In the genomic region with DNA sequence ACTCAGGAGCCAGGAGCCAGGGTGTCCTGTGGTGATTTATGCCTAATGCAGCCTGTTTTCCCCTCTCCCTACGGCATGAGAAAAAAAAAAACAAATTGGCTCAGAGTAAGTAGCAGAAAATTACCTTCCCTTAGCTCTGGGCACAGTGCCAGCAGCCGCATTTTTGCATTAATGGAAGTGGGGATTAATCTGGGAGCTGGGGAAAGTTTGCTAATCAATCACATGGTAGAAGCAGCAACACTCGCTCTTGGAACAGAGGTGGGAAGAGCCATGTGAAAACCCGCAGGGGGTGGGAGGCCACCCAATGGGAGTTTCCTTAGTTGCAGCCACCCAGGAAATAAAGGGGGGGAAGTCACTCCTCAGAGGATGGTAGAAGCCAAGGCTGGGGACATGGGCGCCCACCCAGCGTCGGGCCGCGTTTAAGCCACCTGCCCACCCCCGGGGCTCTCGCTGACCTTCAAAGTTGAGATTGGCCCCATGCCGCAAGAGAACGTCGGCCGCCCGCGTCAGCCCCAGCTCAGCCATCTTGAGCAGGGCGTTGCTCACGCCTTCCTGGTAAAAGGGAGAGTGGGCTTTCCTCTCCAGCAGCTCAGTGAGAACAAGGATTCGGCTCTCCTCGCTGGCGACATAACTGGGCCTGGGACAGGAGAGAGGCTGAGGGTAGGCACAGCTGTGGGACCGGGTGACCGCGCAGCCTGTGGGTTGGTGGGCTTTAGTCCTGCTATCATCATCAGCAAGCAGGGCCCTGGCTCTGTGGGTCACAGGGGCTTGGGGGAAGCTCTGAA, we compare ENCODE assay signal across 1 cellular context.
A peak's percentile ranks its signal among the peaks of the same experiment; 100 is the strongest.
TF ChIP-seq lines count a peak whose summit lies in the region.

No MANE protein-coding gene starts in this region.

TF ChIP-seq in HEK293, 187 proteins besides CTCF, POLR2A, EP300 and RAD21 (continued from another document and continues in another):
- TF ChIP-seq ZNF221 (tag by site-specific recombination; IDR thresholded peaks at IDR 0.05; ENCODE audit: borderline replicate concordance) (no peak; the same call in 1 of the 2 replicates), YY1 (tag by site-specific recombination; IDR thresholded peaks at IDR 0.05) (peak; percentile 77), ZNF175 (tag by site-specific recombination; IDR thresholded peaks at IDR 0.05) (no peak), ZNF596 (tag by site-specific recombination; IDR thresholded peaks at IDR 0.05) (no peak; the same call in 1 of the 2 replicates), ZNF140 (tag by site-specific recombination; IDR thresholded peaks at IDR 0.05) (no peak), OVOL3 (tag by site-specific recombination; IDR thresholded peaks at IDR 0.05) (no peak), IKZF3 (tag by site-specific recombination; IDR thresholded peaks at IDR 0.05) (peak; percentile 92), ZNF292 (tag by site-specific recombination; IDR thresholded peaks at IDR 0.05; ENCODE audit: borderline replicate concordance, low read depth) (no peak), ZNF2 (tag by site-specific recombination; IDR thresholded peaks at IDR 0.05) (peak; percentile 47; the same call in 1 of the 2 replicates), ZNF660 (tag by site-specific recombination; IDR thresholded peaks at IDR 0.05) (peak; percentile 100), ZBTB20 (tag by site-specific recombination; IDR thresholded peaks at IDR 0.05) (peak; percentile 27; the same call in 1 of the 2 replicates), ZNF112 (tag by site-specific recombination; IDR thresholded peaks at IDR 0.05) (no peak), HOXA7 (CRISPR knock-in tag; IDR thresholded peaks at IDR 0.05; ENCODE audit: borderline replicate concordance) (no peak), ZNF830 (tag by site-specific recombination; IDR thresholded peaks at IDR 0.05; ENCODE audit: low read depth) (no peak), ZNF677 (tag by site-specific recombination; IDR thresholded peaks at IDR 0.05) (no peak), ZNF114 (tag by site-specific recombination; IDR thresholded peaks at IDR 0.05) (no peak), ZNF354C (tag by site-specific recombination; IDR thresholded peaks at IDR 0.05; ENCODE audit: borderline replicate concordance, low read depth) (no peak), ZNF157 (tag by site-specific recombination; IDR thresholded peaks at IDR 0.05) (no peak), ZNF132 (tag by site-specific recombination; IDR thresholded peaks at IDR 0.05; ENCODE audit: borderline replicate concordance) (no peak), ZNF707 (tag by site-specific recombination; IDR thresholded peaks at IDR 0.05) (no peak), ZNF23 (tag by site-specific recombination; IDR thresholded peaks at IDR 0.05; ENCODE audit: borderline replicate concordance) (no peak), ZNF184 (tag by site-specific recombination; IDR thresholded peaks at IDR 0.05) (peak; percentile 95), ZFP41 (tag by site-specific recombination; IDR thresholded peaks at IDR 0.05; ENCODE audit: borderline replicate concordance) (no peak), ZNF302 (tag by site-specific recombination; IDR thresholded peaks at IDR 0.05; ENCODE audit: low read depth) (no peak), ZNF10 (tag by site-specific recombination; IDR thresholded peaks at IDR 0.05) (no peak), GFI1B (tag by site-specific recombination; IDR thresholded peaks at IDR 0.05) (no peak), ZNF202 (tag by site-specific recombination; IDR thresholded peaks at IDR 0.05; ENCODE audit: borderline replicate concordance) (no peak), TRIM28 (IDR thresholded peaks at IDR 0.05; ENCODE audit: borderline replicate concordance, low read length) (no peak), ZNF549 (tag by site-specific recombination; IDR thresholded peaks at IDR 0.05) (no peak), ZNF768 (tag by site-specific recombination; IDR thresholded peaks at IDR 0.05) (no peak)
- TF ChIP-seq, protein P1, sequence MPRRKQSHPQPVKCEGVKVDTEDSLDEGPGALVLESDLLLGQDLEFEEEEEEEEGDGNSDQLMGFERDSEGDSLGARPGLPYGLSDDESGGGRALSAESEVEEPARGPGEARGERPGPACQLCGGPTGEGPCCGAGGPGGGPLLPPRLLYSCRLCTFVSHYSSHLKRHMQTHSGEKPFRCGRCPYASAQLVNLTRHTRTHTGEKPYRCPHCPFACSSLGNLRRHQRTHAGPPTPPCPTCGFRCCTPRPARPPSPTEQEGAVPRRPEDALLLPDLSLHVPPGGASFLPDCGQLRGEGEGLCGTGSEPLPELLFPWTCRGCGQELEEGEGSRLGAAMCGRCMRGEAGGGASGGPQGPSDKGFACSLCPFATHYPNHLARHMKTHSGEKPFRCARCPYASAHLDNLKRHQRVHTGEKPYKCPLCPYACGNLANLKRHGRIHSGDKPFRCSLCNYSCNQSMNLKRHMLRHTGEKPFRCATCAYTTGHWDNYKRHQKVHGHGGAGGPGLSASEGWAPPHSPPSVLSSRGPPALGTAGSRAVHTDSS (tag by site-specific recombination; IDR thresholded peaks at IDR 0.05) = no peak
- TF ChIP-seq, protein P2, sequence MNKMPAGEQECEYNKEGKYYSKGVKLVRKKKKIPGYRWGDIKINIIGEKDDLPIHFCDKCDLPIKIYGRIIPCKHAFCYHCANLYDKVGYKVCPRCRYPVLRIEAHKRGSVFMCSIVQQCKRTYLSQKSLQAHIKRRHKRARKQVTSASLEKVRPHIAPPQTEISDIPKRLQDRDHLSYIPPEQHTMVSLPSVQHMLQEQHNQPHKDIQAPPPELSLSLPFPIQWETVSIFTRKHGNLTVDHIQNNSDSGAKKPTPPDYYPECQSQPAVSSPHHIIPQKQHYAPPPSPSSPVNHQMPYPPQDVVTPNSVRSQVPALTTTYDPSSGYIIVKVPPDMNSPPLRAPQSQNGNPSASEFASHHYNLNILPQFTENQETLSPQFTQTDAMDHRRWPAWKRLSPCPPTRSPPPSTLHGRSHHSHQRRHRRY (tag by site-specific recombination; IDR thresholded peaks at IDR 0.05) = no peak
- TF ChIP-seq, protein P3, sequence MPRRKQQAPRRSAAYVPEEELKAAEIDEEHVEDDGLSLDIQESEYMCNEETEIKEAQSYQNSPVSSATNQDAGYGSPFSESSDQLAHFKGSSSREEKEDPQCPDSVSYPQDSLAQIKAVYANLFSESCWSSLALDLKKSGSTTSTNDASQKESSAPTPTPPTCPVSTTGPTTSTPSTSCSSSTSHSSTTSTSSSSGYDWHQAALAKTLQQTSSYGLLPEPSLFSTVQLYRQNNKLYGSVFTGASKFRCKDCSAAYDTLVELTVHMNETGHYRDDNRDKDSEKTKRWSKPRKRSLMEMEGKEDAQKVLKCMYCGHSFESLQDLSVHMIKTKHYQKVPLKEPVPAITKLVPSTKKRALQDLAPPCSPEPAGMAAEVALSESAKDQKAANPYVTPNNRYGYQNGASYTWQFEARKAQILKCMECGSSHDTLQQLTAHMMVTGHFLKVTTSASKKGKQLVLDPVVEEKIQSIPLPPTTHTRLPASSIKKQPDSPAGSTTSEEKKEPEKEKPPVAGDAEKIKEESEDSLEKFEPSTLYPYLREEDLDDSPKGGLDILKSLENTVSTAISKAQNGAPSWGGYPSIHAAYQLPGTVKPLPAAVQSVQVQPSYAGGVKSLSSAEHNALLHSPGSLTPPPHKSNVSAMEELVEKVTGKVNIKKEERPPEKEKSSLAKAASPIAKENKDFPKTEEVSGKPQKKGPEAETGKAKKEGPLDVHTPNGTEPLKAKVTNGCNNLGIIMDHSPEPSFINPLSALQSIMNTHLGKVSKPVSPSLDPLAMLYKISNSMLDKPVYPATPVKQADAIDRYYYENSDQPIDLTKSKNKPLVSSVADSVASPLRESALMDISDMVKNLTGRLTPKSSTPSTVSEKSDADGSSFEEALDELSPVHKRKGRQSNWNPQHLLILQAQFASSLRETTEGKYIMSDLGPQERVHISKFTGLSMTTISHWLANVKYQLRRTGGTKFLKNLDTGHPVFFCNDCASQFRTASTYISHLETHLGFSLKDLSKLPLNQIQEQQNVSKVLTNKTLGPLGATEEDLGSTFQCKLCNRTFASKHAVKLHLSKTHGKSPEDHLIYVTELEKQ (tag by site-specific recombination; IDR thresholded peaks at IDR 0.05; ENCODE audit: borderline replicate concordance) = peak; percentile 46; the same call in 1 of the 2 replicates
- TF ChIP-seq, protein P4, sequence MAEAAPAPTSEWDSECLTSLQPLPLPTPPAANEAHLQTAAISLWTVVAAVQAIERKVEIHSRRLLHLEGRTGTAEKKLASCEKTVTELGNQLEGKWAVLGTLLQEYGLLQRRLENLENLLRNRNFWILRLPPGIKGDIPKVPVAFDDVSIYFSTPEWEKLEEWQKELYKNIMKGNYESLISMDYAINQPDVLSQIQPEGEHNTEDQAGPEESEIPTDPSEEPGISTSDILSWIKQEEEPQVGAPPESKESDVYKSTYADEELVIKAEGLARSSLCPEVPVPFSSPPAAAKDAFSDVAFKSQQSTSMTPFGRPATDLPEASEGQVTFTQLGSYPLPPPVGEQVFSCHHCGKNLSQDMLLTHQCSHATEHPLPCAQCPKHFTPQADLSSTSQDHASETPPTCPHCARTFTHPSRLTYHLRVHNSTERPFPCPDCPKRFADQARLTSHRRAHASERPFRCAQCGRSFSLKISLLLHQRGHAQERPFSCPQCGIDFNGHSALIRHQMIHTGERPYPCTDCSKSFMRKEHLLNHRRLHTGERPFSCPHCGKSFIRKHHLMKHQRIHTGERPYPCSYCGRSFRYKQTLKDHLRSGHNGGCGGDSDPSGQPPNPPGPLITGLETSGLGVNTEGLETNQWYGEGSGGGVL (tag by site-specific recombination; IDR thresholded peaks at IDR 0.05) = peak; percentile 90
- TF ChIP-seq, protein P5, sequence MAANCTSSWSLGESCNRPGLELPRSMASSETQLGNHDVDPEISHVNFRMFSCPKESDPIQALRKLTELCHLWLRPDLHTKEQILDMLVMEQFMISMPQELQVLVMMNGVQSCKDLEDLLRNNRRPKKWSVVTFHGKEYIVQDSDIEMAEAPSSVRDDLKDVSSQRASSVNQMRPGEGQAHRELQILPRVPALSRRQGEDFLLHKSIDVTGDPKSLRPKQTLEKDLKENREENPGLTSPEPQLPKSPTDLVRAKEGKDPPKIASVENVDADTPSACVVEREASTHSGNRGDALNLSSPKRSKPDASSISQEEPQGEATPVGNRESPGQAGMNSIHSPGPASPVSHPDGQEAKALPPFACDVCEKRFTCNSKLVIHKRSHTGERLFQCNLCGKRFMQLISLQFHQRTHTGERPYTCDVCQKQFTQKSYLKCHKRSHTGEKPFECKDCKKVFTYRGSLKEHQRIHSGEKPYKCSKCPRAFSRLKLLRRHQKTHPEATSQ (tag by site-specific recombination; IDR thresholded peaks at IDR 0.05) = no peak
- TF ChIP-seq, protein P6, sequence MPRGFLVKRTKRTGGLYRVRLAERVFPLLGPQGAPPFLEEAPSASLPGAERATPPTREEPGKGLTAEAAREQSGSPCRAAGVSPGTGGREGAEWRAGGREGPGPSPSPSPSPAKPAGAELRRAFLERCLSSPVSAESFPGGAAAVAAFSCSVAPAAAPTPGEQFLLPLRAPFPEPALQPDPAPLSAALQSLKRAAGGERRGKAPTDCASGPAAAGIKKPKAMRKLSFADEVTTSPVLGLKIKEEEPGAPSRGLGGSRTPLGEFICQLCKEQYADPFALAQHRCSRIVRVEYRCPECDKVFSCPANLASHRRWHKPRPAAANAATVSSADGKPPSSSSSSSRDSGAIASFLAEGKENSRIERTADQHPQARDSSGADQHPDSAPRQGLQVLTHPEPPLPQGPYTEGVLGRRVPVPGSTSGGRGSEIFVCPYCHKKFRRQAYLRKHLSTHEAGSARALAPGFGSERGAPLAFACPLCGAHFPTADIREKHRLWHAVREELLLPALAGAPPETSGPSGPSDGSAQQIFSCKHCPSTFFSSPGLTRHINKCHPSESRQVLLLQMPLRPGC (tag by site-specific recombination; IDR thresholded peaks at IDR 0.05) = 0 out of 2 replicates have a peak, but pooled peaks have one; percentile 12
- TF ChIP-seq, protein P7, sequence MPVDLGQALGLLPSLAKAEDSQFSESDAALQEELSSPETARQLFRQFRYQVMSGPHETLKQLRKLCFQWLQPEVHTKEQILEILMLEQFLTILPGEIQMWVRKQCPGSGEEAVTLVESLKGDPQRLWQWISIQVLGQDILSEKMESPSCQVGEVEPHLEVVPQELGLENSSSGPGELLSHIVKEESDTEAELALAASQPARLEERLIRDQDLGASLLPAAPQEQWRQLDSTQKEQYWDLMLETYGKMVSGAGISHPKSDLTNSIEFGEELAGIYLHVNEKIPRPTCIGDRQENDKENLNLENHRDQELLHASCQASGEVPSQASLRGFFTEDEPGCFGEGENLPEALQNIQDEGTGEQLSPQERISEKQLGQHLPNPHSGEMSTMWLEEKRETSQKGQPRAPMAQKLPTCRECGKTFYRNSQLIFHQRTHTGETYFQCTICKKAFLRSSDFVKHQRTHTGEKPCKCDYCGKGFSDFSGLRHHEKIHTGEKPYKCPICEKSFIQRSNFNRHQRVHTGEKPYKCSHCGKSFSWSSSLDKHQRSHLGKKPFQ (tag by site-specific recombination; IDR thresholded peaks at IDR 0.05) = peak; percentile 88
- TF ChIP-seq, protein P8, sequence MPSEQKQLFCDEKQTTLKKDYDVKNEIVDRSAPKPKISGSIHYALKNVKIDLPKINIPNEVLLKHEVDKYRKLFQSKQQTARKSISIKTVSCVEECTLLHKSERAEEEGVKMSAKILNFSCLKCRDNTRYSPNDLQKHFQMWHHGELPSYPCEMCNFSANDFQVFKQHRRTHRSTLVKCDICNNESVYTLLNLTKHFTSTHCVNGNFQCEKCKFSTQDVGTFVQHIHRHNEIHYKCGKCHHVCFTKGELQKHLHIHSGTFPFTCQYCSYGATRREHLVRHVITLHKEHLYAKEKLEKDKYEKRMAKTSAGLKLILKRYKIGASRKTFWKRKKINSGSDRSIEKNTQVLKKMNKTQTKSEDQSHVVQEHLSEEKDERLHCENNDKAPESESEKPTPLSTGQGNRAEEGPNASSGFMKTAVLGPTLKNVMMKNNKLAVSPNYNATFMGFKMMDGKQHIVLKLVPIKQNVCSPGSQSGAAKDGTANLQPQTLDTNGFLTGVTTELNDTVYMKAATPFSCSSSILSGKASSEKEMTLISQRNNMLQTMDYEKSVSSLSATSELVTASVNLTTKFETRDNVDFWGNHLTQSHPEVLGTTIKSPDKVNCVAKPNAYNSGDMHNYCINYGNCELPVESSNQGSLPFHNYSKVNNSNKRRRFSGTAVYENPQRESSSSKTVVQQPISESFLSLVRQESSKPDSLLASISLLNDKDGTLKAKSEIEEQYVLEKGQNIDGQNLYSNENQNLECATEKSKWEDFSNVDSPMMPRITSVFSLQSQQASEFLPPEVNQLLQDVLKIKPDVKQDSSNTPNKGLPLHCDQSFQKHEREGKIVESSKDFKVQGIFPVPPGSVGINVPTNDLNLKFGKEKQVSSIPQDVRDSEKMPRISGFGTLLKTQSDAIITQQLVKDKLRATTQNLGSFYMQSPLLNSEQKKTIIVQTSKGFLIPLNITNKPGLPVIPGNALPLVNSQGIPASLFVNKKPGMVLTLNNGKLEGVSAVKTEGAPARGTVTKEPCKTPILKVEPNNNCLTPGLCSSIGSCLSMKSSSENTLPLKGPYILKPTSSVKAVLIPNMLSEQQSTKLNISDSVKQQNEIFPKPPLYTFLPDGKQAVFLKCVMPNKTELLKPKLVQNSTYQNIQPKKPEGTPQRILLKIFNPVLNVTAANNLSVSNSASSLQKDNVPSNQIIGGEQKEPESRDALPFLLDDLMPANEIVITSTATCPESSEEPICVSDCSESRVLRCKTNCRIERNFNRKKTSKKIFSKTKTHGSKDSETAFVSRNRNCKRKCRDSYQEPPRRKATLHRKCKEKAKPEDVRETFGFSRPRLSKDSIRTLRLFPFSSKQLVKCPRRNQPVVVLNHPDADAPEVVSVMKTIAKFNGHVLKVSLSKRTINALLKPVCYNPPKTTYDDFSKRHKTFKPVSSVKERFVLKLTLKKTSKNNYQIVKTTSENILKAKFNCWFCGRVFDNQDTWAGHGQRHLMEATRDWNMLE (tag by site-specific recombination; conservative IDR thresholded peaks at IDR 0.05; ENCODE audit: low read depth) = no peak
